ENCODE assay signal across 8 cellular contexts in genomic region chr7:4641091-4641666, GRCh38. TPM values are rescaled to one million over a fixed set of nuclear protein-coding genes. Genes with fewer than 3 reads are reported as not detected.
DNase-seq lines count a peak whose midpoint lies in the region; ATAC-seq and TF ChIP-seq lines count a peak whose summit lies in the region.

No MANE protein-coding gene starts in this region.

- H3K36me3 ChIP-seq in RWPE2 (ENCODE audit: low read depth) (no peaks in the 10 kb centered on the region), skeletal muscle satellite cell (ENCODE audit: insufficient read depth, low read length) (no peaks in the 10 kb centered on the region)

- TF ChIP-seq CTCF in RWPE2 (IDR thresholded peaks at IDR 0.05; ENCODE audit: poor library complexity, severe bottlenecking) (no peak), fibroblast of the aortic adventitia (IDR thresholded peaks at IDR 0.05; ENCODE audit: insufficient read depth, low read length) (peak; percentile 4)

- H3K9ac ChIP-seq in skeletal muscle satellite cell (ENCODE audit: low read depth, low read length): peak overlapping the region; percentile 93

- H3K27me3 ChIP-seq in RWPE2 (ENCODE audit: insufficient read depth, poor library complexity, severe bottlenecking) (no peaks in the 10 kb centered on the region), skeletal muscle satellite cell (ENCODE audit: control insufficient read depth, insufficient read depth, low read length) (no peaks in the 10 kb centered on the region)

- peak; percentile 9 for DNase-seq in activated CD4-positive, alpha-beta T cell treated with anti-CD3 and anti-CD28 coated beads for 48 hours
- DNase-seq in activated CD4-positive, alpha-beta T cell treated with anti-CD3 and anti-CD28 coated beads, Interleukin-2, amount 50 U/mL, for 4 hours: no peak
- DNase-seq in RWPE2 (ENCODE audit: low spot score) (no peak), fibroblast of the aortic adventitia (ENCODE audit: low read depth) (peak; percentile 16), SHP77 (lab: John Stamatoyannopoulos, UW) (no peak), NCI-H748 (lab: John Stamatoyannopoulos, UW; ENCODE audit: unreplicated experiment) (no peak)
- DNase-seq in stimulated activated CD4-positive, alpha-beta T cell treated with anti-CD3 and anti-CD28 coated beads, Interleukin-12 subunit alpha, Interleukin-12 subunit beta, amount 100 ng/mL, for 4 hours: no peak

- ATAC-seq in RWPE2 (ENCODE audit: low read depth): peak; percentile 48

- H3K4me1 ChIP-seq in RWPE2 (ENCODE audit: insufficient read depth, poor library complexity, severe bottlenecking): no peaks in the 10 kb centered on the region
- H3K4me1 ChIP-seq in skeletal muscle satellite cell (ENCODE audit: control insufficient read depth, insufficient read depth, low read length): peaks cover 11% of the 10 kb centered on the region

- peak overlapping the region; percentile 95 for H3K4me2 ChIP-seq in skeletal muscle satellite cell (ENCODE audit: low read length)

- peak overlapping the region; percentile 64 for H3K27ac ChIP-seq in RWPE2 (ENCODE audit: poor library complexity, severe bottlenecking)

- H3K4me3 ChIP-seq in RWPE2 (ENCODE audit: severe bottlenecking): peak overlapping the region; percentile 54
- peak overlapping the region; percentile 71 for H3K4me3 ChIP-seq in fibroblast of the aortic adventitia (ENCODE audit: low read depth, low read length)
- peak overlapping the region; percentile 78 for H3K4me3 ChIP-seq in skeletal muscle satellite cell (ENCODE audit: low read length)

- H3K9me3 ChIP-seq in RWPE2 (ENCODE audit: severe bottlenecking) (no peaks in the 10 kb centered on the region), skeletal muscle satellite cell (replicated peaks; ENCODE audit: low read length) (no peaks in the 10 kb centered on the region)

RNA-seq across cellular contexts. Expression of gene FOXK1, which starts 40.9 kb away (rescaled TPM):
- total RNA-seq in fibroblast of the aortic adventitia (ENCODE audit: low replicate concordance): 27.8 and 29.1 TPM in 2 replicates
- total RNA-seq in skeletal muscle satellite cell (2012; rRNA removed): 25.6 and 34.2 TPM in 2 replicates

Comparison
In these comparisons a context has a peak if more than half of its experiments do, and no peak if none do; other contexts are left out.
1. DNase-seq: peak in activated CD4-positive, alpha-beta T cell treated with anti-CD3 and anti-CD28 coated beads for 48 hours (single experiment) and fibroblast of the aortic adventitia (single experiment); none in activated CD4-positive, alpha-beta T cell treated with anti-CD3 and anti-CD28 coated beads, Interleukin-2, amount 50 U/mL, for 4 hours (0 of 2), RWPE2 (single experiment), SHP77 (0 of 2), NCI-H748 (single experiment) and stimulated activated CD4-positive, alpha-beta T cell treated with anti-CD3 and anti-CD28 coated beads, Interleukin-12 subunit alpha, Interleukin-12 subunit beta, amount 100 ng/mL, for 4 hours (single experiment).
2. Peak in every context shown above with its lines, with median percentiles within 50 percentile points of each other: H3K4me3 ChIP-seq.